1 cellular context compared by ENCODE assay signal in genomic region chr2:182715896-182716664, GRCh38.
A peak's percentile ranks its signal among the peaks of the same experiment; 100 is the strongest.
TF ChIP-seq lines count a peak whose summit lies in the region.

Gene DNAJC10 (plus strand): TSS chr2:182716257. CDS start chr2:182718087, 1,830 bp downstream.

TF ChIP-seq in GM12878, 131 proteins besides CTCF, POLR2A, EP300 and RAD21 (continued from another document and continues in another):
- peak; percentile 44 for TF ChIP-seq MYC (IDR thresholded peaks at IDR 0.05; ENCODE audit: insufficient read depth, insufficient read length, insufficient replicate concordance, low read length, severe bottlenecking)
- no peak for TF ChIP-seq YY1 (IDR thresholded peaks at IDR 0.05; ENCODE audit: low read depth, low read length)
- TF ChIP-seq DPF2 (IDR thresholded peaks at IDR 0.05): peak; percentile 83
- no peak for TF ChIP-seq BRCA1 (IDR thresholded peaks at IDR 0.05; ENCODE audit: low read depth, low read length)
- TF ChIP-seq SIX5 (IDR thresholded peaks at IDR 0.05; ENCODE audit: low read depth, low read length, severe bottlenecking): no peak
- TF ChIP-seq, protein P1, sequence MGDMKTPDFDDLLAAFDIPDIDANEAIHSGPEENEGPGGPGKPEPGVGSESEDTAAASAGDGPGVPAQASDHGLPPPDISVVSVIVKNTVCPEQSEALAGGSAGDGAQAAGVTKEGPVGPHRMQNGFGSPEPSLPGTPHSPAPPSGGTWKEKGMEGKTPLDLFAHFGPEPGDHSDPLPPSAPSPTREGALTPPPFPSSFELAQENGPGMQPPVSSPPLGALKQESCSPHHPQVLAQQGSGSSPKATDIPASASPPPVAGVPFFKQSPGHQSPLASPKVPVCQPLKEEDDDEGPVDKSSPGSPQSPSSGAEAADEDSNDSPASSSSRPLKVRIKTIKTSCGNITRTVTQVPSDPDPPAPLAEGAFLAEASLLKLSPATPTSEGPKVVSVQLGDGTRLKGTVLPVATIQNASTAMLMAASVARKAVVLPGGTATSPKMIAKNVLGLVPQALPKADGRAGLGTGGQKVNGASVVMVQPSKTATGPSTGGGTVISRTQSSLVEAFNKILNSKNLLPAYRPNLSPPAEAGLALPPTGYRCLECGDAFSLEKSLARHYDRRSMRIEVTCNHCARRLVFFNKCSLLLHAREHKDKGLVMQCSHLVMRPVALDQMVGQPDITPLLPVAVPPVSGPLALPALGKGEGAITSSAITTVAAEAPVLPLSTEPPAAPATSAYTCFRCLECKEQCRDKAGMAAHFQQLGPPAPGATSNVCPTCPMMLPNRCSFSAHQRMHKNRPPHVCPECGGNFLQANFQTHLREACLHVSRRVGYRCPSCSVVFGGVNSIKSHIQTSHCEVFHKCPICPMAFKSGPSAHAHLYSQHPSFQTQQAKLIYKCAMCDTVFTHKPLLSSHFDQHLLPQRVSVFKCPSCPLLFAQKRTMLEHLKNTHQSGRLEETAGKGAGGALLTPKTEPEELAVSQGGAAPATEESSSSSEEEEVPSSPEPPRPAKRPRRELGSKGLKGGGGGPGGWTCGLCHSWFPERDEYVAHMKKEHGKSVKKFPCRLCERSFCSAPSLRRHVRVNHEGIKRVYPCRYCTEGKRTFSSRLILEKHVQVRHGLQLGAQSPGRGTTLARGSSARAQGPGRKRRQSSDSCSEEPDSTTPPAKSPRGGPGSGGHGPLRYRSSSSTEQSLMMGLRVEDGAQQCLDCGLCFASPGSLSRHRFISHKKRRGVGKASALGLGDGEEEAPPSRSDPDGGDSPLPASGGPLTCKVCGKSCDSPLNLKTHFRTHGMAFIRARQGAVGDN (IDR thresholded peaks at IDR 0.05): peak; percentile 58; the same call in 1 of the 2 replicates
- no peak for TF ChIP-seq HDGF (IDR thresholded peaks at IDR 0.05)
- TF ChIP-seq GATAD2B (conservative IDR thresholded peaks at IDR 0.05; ENCODE audit: low read depth): peak; percentile 84; the same call in 1 of the 2 replicates
- no peak; the same call in 1 of the 2 replicates for TF ChIP-seq TBL1XR1 (IDR thresholded peaks at IDR 0.05; ENCODE audit: low read depth, low read length)
- no peak for TF ChIP-seq SMC3 (IDR thresholded peaks at IDR 0.05; ENCODE audit: borderline replicate concordance, low read length)
- peak; percentile 94 for TF ChIP-seq BMI1 (IDR thresholded peaks at IDR 0.05; ENCODE audit: borderline replicate concordance)
- peak; percentile 85 for TF ChIP-seq IKZF1 (conservative IDR thresholded peaks at IDR 0.05)
- TF ChIP-seq MEF2A (IDR thresholded peaks at IDR 0.05; ENCODE audit: insufficient read depth, low read depth, low read length): no peak
- peak; percentile 53 for TF ChIP-seq KLF5 (IDR thresholded peaks at IDR 0.05; ENCODE audit: partially characterized antibody)
- no peak for TF ChIP-seq IRF5 (IDR thresholded peaks at IDR 0.05; ENCODE audit: borderline replicate concordance)
- no peak for TF ChIP-seq CUX1 (IDR thresholded peaks at IDR 0.05; ENCODE audit: insufficient replicate concordance, low read depth, low read length)
- no peak for TF ChIP-seq SUPT20H (IDR thresholded peaks at IDR 0.05; ENCODE audit: borderline replicate concordance, control insufficient read depth, low read depth, low read length)
- TF ChIP-seq CBX3 (IDR thresholded peaks at IDR 0.05; ENCODE audit: borderline replicate concordance, low read depth): no peak
- TF ChIP-seq IRF4 (IDR thresholded peaks at IDR 0.05; ENCODE audit: low read depth, low read length): no peak
- TF ChIP-seq SP1 (IDR thresholded peaks at IDR 0.05; ENCODE audit: low read depth, low read length): peak; percentile 34
- TF ChIP-seq PRDM15 (CRISPR knock-in tag; IDR thresholded peaks at IDR 0.05): no peak
- no peak for TF ChIP-seq MTA2 (IDR thresholded peaks at IDR 0.05; ENCODE audit: low read depth)
- no peak for TF ChIP-seq ZBED1 (IDR thresholded peaks at IDR 0.05; ENCODE audit: borderline replicate concordance)
- peak; percentile 64; the same call in 1 of the 2 replicates for TF ChIP-seq NBN (IDR thresholded peaks at IDR 0.05)
- TF ChIP-seq, protein P2, sequence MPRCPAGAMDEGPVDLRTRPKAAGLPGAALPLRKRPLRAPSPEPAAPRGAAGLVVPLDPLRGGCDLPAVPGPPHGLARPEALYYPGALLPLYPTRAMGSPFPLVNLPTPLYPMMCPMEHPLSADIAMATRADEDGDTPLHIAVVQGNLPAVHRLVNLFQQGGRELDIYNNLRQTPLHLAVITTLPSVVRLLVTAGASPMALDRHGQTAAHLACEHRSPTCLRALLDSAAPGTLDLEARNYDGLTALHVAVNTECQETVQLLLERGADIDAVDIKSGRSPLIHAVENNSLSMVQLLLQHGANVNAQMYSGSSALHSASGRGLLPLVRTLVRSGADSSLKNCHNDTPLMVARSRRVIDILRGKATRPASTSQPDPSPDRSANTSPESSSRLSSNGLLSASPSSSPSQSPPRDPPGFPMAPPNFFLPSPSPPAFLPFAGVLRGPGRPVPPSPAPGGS (IDR thresholded peaks at IDR 0.05; ENCODE audit: borderline replicate concordance, insufficient read depth, low read depth, low read length, poor library complexity, severe bottlenecking): no peak
- TF ChIP-seq BCLAF1 (IDR thresholded peaks at IDR 0.05): no peak
- no peak for TF ChIP-seq NFIC (IDR thresholded peaks at IDR 0.05; ENCODE audit: low read depth, low read length)
- no peak for TF ChIP-seq RBBP5 (conservative IDR thresholded peaks at IDR 0.05)
- TF ChIP-seq ESRRA (IDR thresholded peaks at IDR 0.05; ENCODE audit: low read length): no peak
- no peak for TF ChIP-seq SREBF2 (IDR thresholded peaks at IDR 0.05; ENCODE audit: low read length)
- no peak for TF ChIP-seq SIN3A (IDR thresholded peaks at IDR 0.05; ENCODE audit: low read depth, low read length)
- TF ChIP-seq NR2C1 (IDR thresholded peaks at IDR 0.05): no peak
- no peak for TF ChIP-seq NFXL1 (IDR thresholded peaks at IDR 0.05; ENCODE audit: borderline replicate concordance)
- peak; percentile 80; the same call in 1 of the 2 replicates for TF ChIP-seq POLR2AphosphoS5 (IDR thresholded peaks at IDR 0.05; ENCODE audit: low read length)
- peak; percentile 60; the same call in 1 of the 2 replicates for TF ChIP-seq BACH1 (IDR thresholded peaks at IDR 0.05; ENCODE audit: borderline replicate concordance)
- TF ChIP-seq NR2C2 (IDR thresholded peaks at IDR 0.05; ENCODE audit: borderline replicate concordance, control insufficient read depth, insufficient read length, low read depth): no peak
- TF ChIP-seq, protein P3, sequence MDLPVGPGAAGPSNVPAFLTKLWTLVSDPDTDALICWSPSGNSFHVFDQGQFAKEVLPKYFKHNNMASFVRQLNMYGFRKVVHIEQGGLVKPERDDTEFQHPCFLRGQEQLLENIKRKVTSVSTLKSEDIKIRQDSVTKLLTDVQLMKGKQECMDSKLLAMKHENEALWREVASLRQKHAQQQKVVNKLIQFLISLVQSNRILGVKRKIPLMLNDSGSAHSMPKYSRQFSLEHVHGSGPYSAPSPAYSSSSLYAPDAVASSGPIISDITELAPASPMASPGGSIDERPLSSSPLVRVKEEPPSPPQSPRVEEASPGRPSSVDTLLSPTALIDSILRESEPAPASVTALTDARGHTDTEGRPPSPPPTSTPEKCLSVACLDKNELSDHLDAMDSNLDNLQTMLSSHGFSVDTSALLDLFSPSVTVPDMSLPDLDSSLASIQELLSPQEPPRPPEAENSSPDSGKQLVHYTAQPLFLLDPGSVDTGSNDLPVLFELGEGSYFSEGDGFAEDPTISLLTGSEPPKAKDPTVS (IDR thresholded peaks at IDR 0.05; ENCODE audit: low read depth, low read length): no peak
- 0 out of 2 replicates have a peak, but pooled peaks have one; percentile 42 for TF ChIP-seq CREB1 (IDR thresholded peaks at IDR 0.05; ENCODE audit: low read depth)
- TF ChIP-seq FOS (IDR thresholded peaks at IDR 0.05; ENCODE audit: borderline replicate concordance, extremely low read depth, insufficient read length): no peak
- no peak for TF ChIP-seq TCF3 (IDR thresholded peaks at IDR 0.05; ENCODE audit: borderline replicate concordance, insufficient read depth, low read depth, low read length)
- TF ChIP-seq KDM1A (IDR thresholded peaks at IDR 0.05; ENCODE audit: borderline replicate concordance): no peak
